ENCODE assay signal across 19 cellular contexts in genomic region chr12:109447482-109447881, GRCh38. TPM values are rescaled to one million over a fixed set of nuclear protein-coding genes. Genes with fewer than 3 reads are reported as not detected.
DNase-seq lines count a peak whose midpoint lies in the region; ATAC-seq, FAIRE-seq and TF ChIP-seq lines count a peak whose summit lies in the region.
"Had no signal": no experiment of that assay in that cellular context is flagged by ENCODE, and none has a peak within 500 bp of the region (broad histone marks: within the 10 kb centered on the region; RNA-seq: fewer than 3 reads in every experiment).

No MANE protein-coding gene starts in this region.

- H3K4me2 ChIP-seq in K562 (ENCODE audit: insufficient read depth, low read length) = no peak overlapping the region
- H3K4me2 ChIP-seq: KMS-11 had no signal

- H3K4me3 Mint-ChIP-seq in activated CD4-positive, alpha-beta memory T cell treated with anti-CD3 and anti-CD28 coated beads for 36 hours = no peak overlapping the region

- TF ChIP-seq EP300 in K562 (IDR thresholded peaks at IDR 0.05; ENCODE audit: low read length) = no peak

- H3K4me1 Mint-ChIP-seq in activated CD4-positive, alpha-beta memory T cell treated with anti-CD3 and anti-CD28 coated beads for 36 hours (ENCODE audit: low read depth) = no peaks in the 10 kb centered on the region

- no peak for FAIRE-seq in K562 (lab: Jason Lieb, UNC)
- FAIRE-seq: GM12892, H54 had no signal

- peak overlapping the region in 7 of 12 donors; percentile 39 to 80 (median 49) for H3K27ac ChIP-seq in heart left ventricle
- H3K27ac ChIP-seq in K562 (ENCODE audit: extremely low read depth, low read depth, low read length) = no peak overlapping the region
- H3K27ac ChIP-seq in prostate gland = peak overlapping the region in 1 of 2 donors; percentile 80
- H3K27ac ChIP-seq: KMS-11, RWPE1 had no signal

- no peaks in the 10 kb centered on the region for H4K20me1 ChIP-seq in K562 (replicated peaks; ENCODE audit: control insufficient read depth, insufficient read depth, low read length)

- H3K9me3 ChIP-seq in heart left ventricle (no peaks in the 10 kb centered on the region), K562 (replicated peaks; ENCODE audit: control insufficient read depth, insufficient read depth, low read depth, low read length) (no peaks in the 10 kb centered on the region), prostate gland (no peaks in the 10 kb centered on the region)

- no peaks in the 10 kb centered on the region for H3K9me3 Mint-ChIP-seq in activated CD4-positive, alpha-beta memory T cell treated with anti-CD3 and anti-CD28 coated beads for 36 hours

- TF ChIP-seq RAD21 in K562 (CRISPR knock-in tag; conservative IDR thresholded peaks at IDR 0.05 in 1 of 2, IDR thresholded peaks at IDR 0.05 in 1 of 2) = no peak

- H3K9ac ChIP-seq in K562 (ENCODE audit: insufficient read depth in 1 of 2, low read depth in 2 of 2, low read length in 2 of 2) = no peak overlapping the region
- H3K9ac ChIP-seq: KMS-11 had no signal

- TF ChIP-seq CTCF in heart left ventricle (IDR thresholded peaks at IDR 0.05) (no peak), K562 (IDR thresholded peaks at IDR 0.05 in 2 of 3, conservative IDR thresholded peaks at IDR 0.05 in 1 of 3; ENCODE audit: insufficient read depth in 2 of 3, low read depth in 1 of 3, low read length in 3 of 3) (no peak), prostate gland (IDR thresholded peaks at IDR 0.05) (no peak)

- H3K27ac Mint-ChIP-seq in activated CD4-positive, alpha-beta memory T cell treated with anti-CD3 and anti-CD28 coated beads for 36 hours = no peak overlapping the region

- CTCF ChIA-PET in K562 (lab: Yijun Ruan, JAX; ENCODE audit: low intra/inter-chr PET ratio) = no interaction called here
- CTCF ChIA-PET in activated CD4-positive, alpha-beta memory T cell treated with anti-CD3 and anti-CD28 coated beads for 36 hours (lab: Charles Lee) = interaction anchor here (1.4 to 2.8 kb wide), 2 partner anchors 15 to 19 kb away, joined by 5 to 7 read pairs; no protein-coding TSS in a partner anchor

- H3K27me3 ChIP-seq in heart left ventricle = no peaks in the 10 kb centered on the region
- no peaks in the 10 kb centered on the region for H3K27me3 ChIP-seq in K562 (ENCODE audit: control insufficient read depth in 2 of 2, insufficient read depth in 2 of 2, low read length in 2 of 2)
- no peaks in the 10 kb centered on the region for H3K27me3 ChIP-seq in prostate gland (replicated peaks; ENCODE audit: insufficient read depth)

- no peaks in the 10 kb centered on the region for H3K9me1 ChIP-seq in K562 (ENCODE audit: control insufficient read depth, insufficient read depth, low read length)

- 72 to 80% (median 77%) methylated on average over 9 of the region's 9 CpGs for WGBS in heart left ventricle, 4 donors
- 74% methylated on average over 9 of the region's 9 CpGs for WGBS in K562 (ENCODE audit: insufficient coverage, low coverage, missing lambda C conversion rate)
- WGBS in prostate gland = 56% methylated on average over 9 of the region's 9 CpGs

- no TSS peak for BruUV-seq in K562 (replicated peaks; lab: Mats Ljungman, UMichigan)

- in situ Hi-C loops in K562 (cut with MboI) = no loop called here

- intact Hi-C loops in heart left ventricle (cut with DNase I) = no loop called here
- intact Hi-C loops in Right ventricle myocardium superior (cut with DNase I) = no loop called here
- intact Hi-C loops in K562 (cut with micrococcal nuclease) = no loop called here
- intact Hi-C loops in prostate gland (cut with DNase I) = no loop called here
- intact Hi-C loops in activated CD4-positive, alpha-beta memory T cell treated with anti-CD3 and anti-CD28 coated beads for 36 hours (cut with micrococcal nuclease) = no loop called here

- H3K27me3 Mint-ChIP-seq in activated CD4-positive, alpha-beta memory T cell treated with anti-CD3 and anti-CD28 coated beads for 36 hours = no peaks in the 10 kb centered on the region

- TF ChIP-seq POLR2A in heart left ventricle (IDR thresholded peaks at IDR 0.05) = no peak
- no peak for TF ChIP-seq POLR2A in K562 (conservative IDR thresholded peaks at IDR 0.05)
- no peak for TF ChIP-seq POLR2A in prostate gland (IDR thresholded peaks at IDR 0.05)

- ATAC-seq in heart left ventricle (peak in 2 of 4 donors; percentile 0 to 2), Right ventricle myocardium superior (ENCODE audit: poor library complexity) (no peak), K562 (no peak; the same call in 2 of the 3 replicates)

- no peak for DNase-seq in heart left ventricle
- no peak for DNase-seq in Right ventricle myocardium superior
- DNase-seq in K562 (ENCODE audit: extremely low read depth in 1 of 4, low spot score in 3 of 4) = no peak
- DNase-seq in iris pigment epithelial cell (ENCODE audit: low read depth) = peak; percentile 27
- DNase-seq in prostate gland (ENCODE audit: low spot score) = peak; percentile 52
- no peak for DNase-seq in activated T-cell treated with anti-CD3 and anti-CD28 coated beads, Interleukin-2, amount 50 U/mL, for 48 hours
- DNase-seq in activated CD4-positive, alpha-beta memory T cell treated with anti-CD3 and anti-CD28 coated beads for 36 hours = no peak
- DNase-seq: Calu3, DND-41, MM.1S, NCI-H2029 treated with DMSO at 0.1 percent for 48 hours, NCI-H2171, NCI-H226, NCI-H510A, NCI-H69 had no signal

- peaks cover 0 to 89% (median 69%) of the 10 kb centered on the region in 9 donors for H3K36me3 ChIP-seq in heart left ventricle
- peaks cover 31% of the 10 kb centered on the region; the same call in 2 of the 3 replicates for H3K36me3 ChIP-seq in K562 (ENCODE audit: control insufficient read depth, insufficient read depth, low read length)
- H3K36me3 ChIP-seq in prostate gland = no peaks in the 10 kb centered on the region

- H2AFZ ChIP-seq in K562 (ENCODE audit: low read depth, low read length) = no peak overlapping the region

- no peaks in the 10 kb centered on the region for H3K79me2 ChIP-seq in K562 (ENCODE audit: control insufficient read depth, insufficient read depth, low read length)

- H3K4me1 ChIP-seq in heart left ventricle = peaks cover 0 to 36% (median 10%) of the 10 kb centered on the region in 12 donors
- H3K4me1 ChIP-seq in K562 (replicated peaks in 1 of 2; ENCODE audit: control insufficient read depth in 2 of 2, insufficient read depth in 2 of 2, low read length in 2 of 2) = peaks cover 0 to 3% of the 10 kb centered on the region in 2 experiments; a peak in 1 of 5 replicates
- peaks cover 17% of the 10 kb centered on the region for H3K4me1 ChIP-seq in prostate gland (replicated peaks)

- H3K4me3 ChIP-seq in heart left ventricle = no peak overlapping the region
- no peak overlapping the region for H3K4me3 ChIP-seq in K562
- no peak overlapping the region for H3K4me3 ChIP-seq in prostate gland

- peaks cover 11% of the 10 kb centered on the region for H3K36me3 Mint-ChIP-seq in activated CD4-positive, alpha-beta memory T cell treated with anti-CD3 and anti-CD28 coated beads for 36 hours

- POLR2A ChIA-PET in K562 (lab: Yijun Ruan, JAX) = no interaction called here
- POLR2A ChIA-PET in activated CD4-positive, alpha-beta memory T cell treated with anti-CD3 and anti-CD28 coated beads for 36 hours (lab: Charles Lee) = no interaction called here

RNA-seq across cellular contexts. Expression of gene KCTD10, which starts 29.6 kb away (rescaled TPM):
- total RNA-seq in heart left ventricle (10 to 100 TPM; 20.8 to 52.3 (median 37.1) TPM), Right ventricle myocardium superior (27.1 TPM), K562 (2014; rRNA removed) (10.1 and 22.7 TPM in 2 replicates), K562 (2014; rRNA removed; fragmentation: Illumina TruSeq; extraction: Trizol) (13.3 and 16.7 TPM in 2 replicates), K562 (2015; rRNA removed; fragmentation: Illumina TruSeq; extraction: Trizol) (14.9 and 15.7 TPM in 2 replicates), K562 (2021) (20.4 and 24.1 TPM in 2 replicates), prostate gland (10 to 100 TPM; 37.2 to 49.8 TPM)
- polyA plus RNA-seq in heart left ventricle (10 to 100 TPM in 1 of 2 donors, 1 to 10 TPM in 1; 9.5 to 47.6 TPM), K562 (2011; rRNA removed) (37.5 and 40.7 TPM in 2 replicates), K562 (2014; fragmentation: Illumina TruSeq; extraction: Trizol) (19.2 and 25.9 TPM in 2 replicates), K562 (2014; fragmentation: Nextera tagmentation; extraction: Ambion mirVana) (10 to 100 TPM in 1 of 2 experiments, 1 to 10 TPM in 1; 1.9 to 12.3 TPM), K562 (2014; rRNA removed) (19.1 and 21.8 TPM in 2 replicates)
- total RNA-seq in K562 (2011; cell fraction: chromatin; rRNA removed; ENCODE audit: low replicate concordance) = 70.7 and 115 TPM in 2 replicates
- total RNA-seq in K562 (2011; cell fraction: nucleolus; rRNA removed) = 74.2 and 80.5 TPM in 2 replicates
- total RNA-seq in K562 (2011; cell fraction: nucleoplasm; rRNA removed) = 83.2 and 88.9 TPM in 2 replicates
- polyA plus RNA-seq in K562 (2011; cell fraction: cytosol; rRNA removed) = 38.5 and 40.1 TPM in 2 replicates
- polyA plus RNA-seq in K562 (2011; cell fraction: nucleus; rRNA removed) = 56.0 and 66.5 TPM in 2 replicates
- 15.0 and 18.6 TPM in 2 replicates for polyA plus RNA-seq in K562 (2012)
- polyA minus RNA-seq in K562 (2011; rRNA and poly(A)+ RNA removed) = 63.9 and 66.3 TPM in 2 replicates
- 26.6 and 27.7 TPM in 2 replicates for polyA minus RNA-seq in K562 (2011; cell fraction: cytosol; rRNA and poly(A)+ RNA removed)
- 54.7 and 75.9 TPM in 2 replicates for polyA minus RNA-seq in K562 (2011; cell fraction: nucleus; rRNA and poly(A)+ RNA removed)
- total RNA-seq in activated CD4-positive, alpha-beta memory T cell treated with anti-CD3 and anti-CD28 coated beads for 36 hours = 10 to 100 TPM; 36.2 to 40.3 TPM

RNA-seq across cellular contexts. Expression of gene UBE3B, which starts 30.0 kb away (rescaled TPM):
- total RNA-seq in heart left ventricle = 10 to 100 TPM; 45.7 to 82.7 (median 53.8) TPM
- 10 to 100 TPM; 19.1 to 24.4 TPM for polyA plus RNA-seq in heart left ventricle
- total RNA-seq in Right ventricle myocardium superior = 50.9 TPM
- 126 and 128 TPM in 2 replicates for total RNA-seq in K562 (2011; cell fraction: chromatin; rRNA removed; ENCODE audit: low replicate concordance)
- 54.6 and 61.0 TPM in 2 replicates for total RNA-seq in K562 (2011; cell fraction: nucleolus; rRNA removed)
- 70.8 and 93.3 TPM in 2 replicates for total RNA-seq in K562 (2011; cell fraction: nucleoplasm; rRNA removed)
- total RNA-seq in K562 (2014; rRNA removed) = 16.2 and 19.8 TPM in 2 replicates
- 12.2 and 13.8 TPM in 2 replicates for total RNA-seq in K562 (2014; rRNA removed; fragmentation: Illumina TruSeq; extraction: Trizol)
- 11.5 and 11.6 TPM in 2 replicates for total RNA-seq in K562 (2015; rRNA removed; fragmentation: Illumina TruSeq; extraction: Trizol)
- total RNA-seq in K562 (2021) = 18.7 and 21.8 TPM in 2 replicates
- 23.6 and 28.5 TPM in 2 replicates for polyA plus RNA-seq in K562 (2011; rRNA removed)
- 11.8 and 17.3 TPM in 2 replicates for polyA plus RNA-seq in K562 (2011; cell fraction: cytosol; rRNA removed)
- polyA plus RNA-seq in K562 (2011; cell fraction: nucleus; rRNA removed) = 102 and 103 TPM in 2 replicates
- 13.6 and 18.2 TPM in 2 replicates for polyA plus RNA-seq in K562 (2012)
- 14.8 and 17.1 TPM in 2 replicates for polyA plus RNA-seq in K562 (2014; fragmentation: Illumina TruSeq; extraction: Trizol)
- polyA plus RNA-seq in K562 (2014; fragmentation: Nextera tagmentation; extraction: Ambion mirVana) = 1 to 10 TPM; 7.6 to 8.1 TPM
- 15.5 and 22.1 TPM in 2 replicates for polyA plus RNA-seq in K562 (2014; rRNA removed)
- 49.4 and 50.7 TPM in 2 replicates for polyA minus RNA-seq in K562 (2011; rRNA and poly(A)+ RNA removed)
- polyA minus RNA-seq in K562 (2011; cell fraction: cytosol; rRNA and poly(A)+ RNA removed) = 18.0 and 22.2 TPM in 2 replicates
- polyA minus RNA-seq in K562 (2011; cell fraction: nucleus; rRNA and poly(A)+ RNA removed) = 56.4 and 98.5 TPM in 2 replicates
- 10 to 100 TPM; 57.9 to 85.8 TPM for total RNA-seq in prostate gland
- 10 to 100 TPM; 29.8 to 32.3 TPM for total RNA-seq in activated CD4-positive, alpha-beta memory T cell treated with anti-CD3 and anti-CD28 coated beads for 36 hours

Comparison
In these comparisons a context has a peak if more than half of its experiments do, and no peak if none do; other contexts are left out.
1. DNase-seq: peak in iris pigment epithelial cell (single experiment) and prostate gland (single experiment); none in heart left ventricle (0 of 5), Right ventricle myocardium superior (single experiment), K562 (0 of 4), activated T-cell treated with anti-CD3 and anti-CD28 coated beads, Interleukin-2, amount 50 U/mL, for 48 hours (0 of 2) and activated CD4-positive, alpha-beta memory T cell treated with anti-CD3 and anti-CD28 coated beads for 36 hours (single experiment).